In the genomic region with DNA sequence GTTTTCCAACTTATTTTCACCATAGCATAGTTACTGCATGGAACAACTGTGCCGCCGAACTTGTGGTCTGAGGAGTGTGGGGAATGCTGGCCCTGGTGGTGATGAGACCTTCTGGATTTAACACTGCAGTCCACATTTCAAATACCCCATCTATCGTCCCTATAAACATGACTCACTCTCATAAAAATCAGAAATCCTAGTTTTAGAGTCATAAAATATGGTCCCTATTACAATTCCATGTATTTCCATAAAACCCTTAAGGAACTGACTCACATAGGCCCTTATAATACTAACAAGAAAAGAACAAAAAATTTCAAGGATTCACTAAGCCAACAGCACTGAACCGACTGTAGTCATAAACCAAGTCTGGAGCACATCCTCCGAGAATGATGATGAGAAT, we compare ENCODE assay signal across 1 cellular context.
TF ChIP-seq lines count a peak whose summit lies in the region.

No MANE protein-coding gene starts in this region.

TF ChIP-seq in SK-N-SH, 30 proteins besides CTCF, POLR2A, EP300 and RAD21 (continued from another document):
- TF ChIP-seq, protein P1, sequence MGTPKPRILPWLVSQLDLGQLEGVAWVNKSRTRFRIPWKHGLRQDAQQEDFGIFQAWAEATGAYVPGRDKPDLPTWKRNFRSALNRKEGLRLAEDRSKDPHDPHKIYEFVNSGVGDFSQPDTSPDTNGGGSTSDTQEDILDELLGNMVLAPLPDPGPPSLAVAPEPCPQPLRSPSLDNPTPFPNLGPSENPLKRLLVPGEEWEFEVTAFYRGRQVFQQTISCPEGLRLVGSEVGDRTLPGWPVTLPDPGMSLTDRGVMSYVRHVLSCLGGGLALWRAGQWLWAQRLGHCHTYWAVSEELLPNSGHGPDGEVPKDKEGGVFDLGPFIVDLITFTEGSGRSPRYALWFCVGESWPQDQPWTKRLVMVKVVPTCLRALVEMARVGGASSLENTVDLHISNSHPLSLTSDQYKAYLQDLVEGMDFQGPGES (IDR thresholded peaks at IDR 0.05; ENCODE audit: low read depth, low read length): no peak
- no peak for TF ChIP-seq POLR2AphosphoS5 (IDR thresholded peaks at IDR 0.05; ENCODE audit: low read depth, low read length)
- TF ChIP-seq, protein P2, sequence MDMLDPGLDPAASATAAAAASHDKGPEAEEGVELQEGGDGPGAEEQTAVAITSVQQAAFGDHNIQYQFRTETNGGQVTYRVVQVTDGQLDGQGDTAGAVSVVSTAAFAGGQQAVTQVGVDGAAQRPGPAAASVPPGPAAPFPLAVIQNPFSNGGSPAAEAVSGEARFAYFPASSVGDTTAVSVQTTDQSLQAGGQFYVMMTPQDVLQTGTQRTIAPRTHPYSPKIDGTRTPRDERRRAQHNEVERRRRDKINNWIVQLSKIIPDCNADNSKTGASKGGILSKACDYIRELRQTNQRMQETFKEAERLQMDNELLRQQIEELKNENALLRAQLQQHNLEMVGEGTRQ (IDR thresholded peaks at IDR 0.05; ENCODE audit: borderline replicate concordance, low read depth, low read length): no peak
- TF ChIP-seq RXRA (IDR thresholded peaks at IDR 0.05; ENCODE audit: borderline replicate concordance, low read depth): no peak
- no peak for TF ChIP-seq FOXM1 (IDR thresholded peaks at IDR 0.05; ENCODE audit: low read depth)
- TF ChIP-seq EZH2phosphoT487 (IDR thresholded peaks at IDR 0.05; ENCODE audit: borderline replicate concordance, low read depth): no peak
- no peak for TF ChIP-seq MXI1 (IDR thresholded peaks at IDR 0.05; ENCODE audit: low read depth, low read length)
